In the genomic region with DNA sequence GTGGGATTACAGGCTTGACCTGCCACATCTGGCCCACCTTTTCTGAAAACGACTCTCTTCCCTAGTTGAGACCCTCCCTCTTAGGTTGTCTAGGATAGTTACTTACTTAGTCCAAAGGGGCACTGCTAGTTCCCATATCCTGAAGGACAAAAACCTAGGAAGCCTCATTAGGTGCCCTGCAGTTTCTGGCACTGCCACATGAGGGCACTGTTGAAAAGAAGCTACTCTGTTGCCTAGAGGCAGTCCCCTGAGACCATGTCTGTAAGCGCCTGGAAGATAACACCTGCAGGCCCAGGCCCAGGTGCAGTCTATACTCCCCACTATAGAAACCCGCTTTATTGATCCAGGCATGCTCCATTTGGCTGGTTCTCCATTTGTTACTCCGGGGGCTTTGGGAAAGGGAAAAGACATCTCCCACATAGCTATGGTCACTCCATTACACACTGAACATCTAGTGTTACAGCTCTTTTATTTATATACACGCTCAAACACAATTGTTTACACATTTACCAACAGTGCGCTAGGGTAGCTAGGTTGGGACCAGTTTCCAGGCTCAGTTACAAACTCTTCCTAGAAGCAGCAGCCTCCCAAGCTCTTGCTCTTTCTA, we compare ENCODE assay signal across 7 cellular contexts.
DNase-seq lines count a peak whose midpoint lies in the region; ATAC-seq and TF ChIP-seq lines count a peak whose summit lies in the region.

No MANE protein-coding gene starts in this region.

- DNase-seq in ELR (ENCODE audit: low read depth) (peak; percentile 58), Kasumi-1 (lab: John Stamatoyannopoulos, UW) (peak; percentile 47 to 52), WERI-Rb-1 (peak; percentile 70), left ventricle myocardium superior (peak; percentile 67), GM19238 (ENCODE audit: insufficient read length, low spot score) (no peak)

- H3K9me3 ChIP-seq in WERI-Rb-1 (ENCODE audit: severe bottlenecking), result no peaks in the 10 kb centered on the region

- no peak overlapping the region for H3K27ac ChIP-seq in WERI-Rb-1

- no peak overlapping the region for H3K4me3 ChIP-seq in WERI-Rb-1 (ENCODE audit: low read depth, low read length)

- no peaks in the 10 kb centered on the region for H3K36me3 ChIP-seq in WERI-Rb-1

- TF ChIP-seq CTCF in WERI-Rb-1 (IDR thresholded peaks at IDR 0.05; ENCODE audit: low read depth, low read length), result peak; percentile 87

- no peaks in the 10 kb centered on the region for H3K27me3 ChIP-seq in WERI-Rb-1 (ENCODE audit: insufficient read depth, low read depth, severe bottlenecking)

- intact Hi-C loops in left ventricle myocardium superior (cut with micrococcal nuclease), result loop anchor here (10.0 kb wide), 1 partner anchor 168 kb away; no protein-coding TSS in a partner anchor

- ATAC-seq in left ventricle myocardium superior (peak; percentile 42), HG02798 (IDR thresholded peaks at IDR 0.05; ENCODE audit: poor library complexity, unreplicated experiment) (no peak), GM21381 (IDR thresholded peaks at IDR 0.05; ENCODE audit: unreplicated experiment) (no peak)
